Comparison of ENCODE assay signal across 8 cellular contexts in genomic region chr2:45771251-45771650, GRCh38.
DNase-seq lines count a peak whose midpoint lies in the region; ATAC-seq, FAIRE-seq and TF ChIP-seq lines count a peak whose summit lies in the region.

No MANE protein-coding gene starts in this region.

- H3K27me3 ChIP-seq in mesenchymal stem cell (ENCODE audit: control insufficient read depth in 1 of 2, insufficient read depth in 1 of 2, low read length in 2 of 2) (peaks cover 0 to 5% of the 10 kb centered on the region in 2 experiments), smooth muscle cell (ENCODE audit: low read depth) (no peaks in the 10 kb centered on the region)

- no peak overlapping the region for H2BK120ac ChIP-seq in mesenchymal stem cell (ENCODE audit: low read depth, low read length)

- H3K4me3 ChIP-seq in mesenchymal stem cell (ENCODE audit: insufficient read depth in 1 of 2, low read depth in 1 of 2, low read length in 2 of 2): peak overlapping the region in 1 of 2 experiments; percentile 73
- H3K4me3 ChIP-seq in smooth muscle cell: no peak overlapping the region

- no peak for TF ChIP-seq CTCF in smooth muscle cell (IDR thresholded peaks at IDR 0.05; ENCODE audit: borderline replicate concordance, insufficient read depth, poor library complexity, severe bottlenecking)

- H2AFZ ChIP-seq in mesenchymal stem cell (ENCODE audit: low read depth, low read length): no peak overlapping the region
- no peak overlapping the region for H2AFZ ChIP-seq in smooth muscle cell (ENCODE audit: low read depth)

- H3K14ac ChIP-seq in mesenchymal stem cell (ENCODE audit: low read length in 2 of 2): no peak overlapping the region

- WGBS in mesenchymal stem cell: 56% methylated on average over 10 of the region's 10 CpGs
- 67% methylated on average over 10 of the region's 10 CpGs for WGBS in smooth muscle cell (ENCODE audit: low lambda C conversion rate)

- peaks cover 57% of the 10 kb centered on the region for H3K79me2 ChIP-seq in smooth muscle cell (ENCODE audit: low read depth)

- DNase-seq in AG08395 (ENCODE audit: low spot score) (peak; percentile 38), NCI-H146 (lab: John Stamatoyannopoulos, UW) (peak; percentile 66), caudate nucleus (lab: John Stamatoyannopoulos, UW) (peak in 4 of 61 donors; percentile 8 to 39 (median 26)), mesenchymal stem cell (peak; percentile 23), smooth muscle cell (lab: John Stamatoyannopoulos, UW; ENCODE audit: unreplicated experiment) (no peak), NCI-H1436 (lab: John Stamatoyannopoulos, UW) (no peak), GM19239 (ENCODE audit: insufficient read length, low spot score) (no peak)

- H3K27ac ChIP-seq in caudate nucleus (ENCODE audit: low read depth, low read length) (peak overlapping the region; percentile 11), mesenchymal stem cell (ENCODE audit: low read length, poor library complexity, severe bottlenecking) (no peak overlapping the region), smooth muscle cell (ENCODE audit: low read depth) (no peak overlapping the region)

- no peak overlapping the region for H3K23ac ChIP-seq in mesenchymal stem cell (ENCODE audit: low read length in 2 of 2)

- no peak overlapping the region for H2AK5ac ChIP-seq in mesenchymal stem cell (ENCODE audit: low read length, severe bottlenecking)

- no peak overlapping the region for H2BK12ac ChIP-seq in mesenchymal stem cell (ENCODE audit: low read length in 2 of 2)

- H4K8ac ChIP-seq in mesenchymal stem cell (ENCODE audit: low read length): no peak overlapping the region

- no peak overlapping the region for H3K4me2 ChIP-seq in mesenchymal stem cell (ENCODE audit: low read length, poor library complexity, severe bottlenecking)
- H3K4me2 ChIP-seq in smooth muscle cell: no peak overlapping the region

- no peak overlapping the region for H3K18ac ChIP-seq in mesenchymal stem cell (ENCODE audit: low read depth in 1 of 2, low read length in 2 of 2)

- no peak overlapping the region for H2BK15ac ChIP-seq in mesenchymal stem cell (ENCODE audit: low read depth, poor library complexity, severe bottlenecking)

- ATAC-seq in GM21576 (IDR thresholded peaks at IDR 0.05; ENCODE audit: unreplicated experiment): no peak

- H3K36me3 ChIP-seq in mesenchymal stem cell (ENCODE audit: control insufficient read depth in 1 of 2, insufficient read depth in 2 of 2, low read depth in 1 of 2, low read length in 2 of 2): peaks cover 0 to 5% of the 10 kb centered on the region in 2 experiments
- no peaks in the 10 kb centered on the region for H3K36me3 ChIP-seq in smooth muscle cell (ENCODE audit: low read depth)

- no peak overlapping the region for H3K4ac ChIP-seq in mesenchymal stem cell (ENCODE audit: low read depth in 1 of 2, low read length in 2 of 2)

- no peak for FAIRE-seq in GM19239 (lab: Jason Lieb, UNC)

- H3K9me3 ChIP-seq in mesenchymal stem cell (ENCODE audit: control insufficient read depth, low read length) (no peaks in the 10 kb centered on the region), smooth muscle cell (replicated peaks; ENCODE audit: low read depth) (no peaks in the 10 kb centered on the region)

- H3K4me1 ChIP-seq in mesenchymal stem cell (ENCODE audit: control insufficient read depth, insufficient read depth, low read depth, low read length): no peaks in the 10 kb centered on the region
- peaks cover 10% of the 10 kb centered on the region for H3K4me1 ChIP-seq in smooth muscle cell (ENCODE audit: low read depth)

- H3K9ac ChIP-seq in mesenchymal stem cell (ENCODE audit: low read length) (peak overlapping the region; percentile 69), smooth muscle cell (ENCODE audit: low read depth) (no peak overlapping the region)

- H4K20me1 ChIP-seq in smooth muscle cell (ENCODE audit: low read depth): no peaks in the 10 kb centered on the region

- H4K91ac ChIP-seq in mesenchymal stem cell (ENCODE audit: low read length): no peak overlapping the region

- no peak overlapping the region for H2BK5ac ChIP-seq in mesenchymal stem cell (ENCODE audit: low read depth, low read length, poor library complexity, severe bottlenecking)

- H3F3A ChIP-seq in smooth muscle cell (ENCODE audit: low read depth): no peaks in the 10 kb centered on the region

- peaks cover 4% of the 10 kb centered on the region for H3K79me1 ChIP-seq in mesenchymal stem cell (replicated peaks; ENCODE audit: low read length, poor library complexity, severe bottlenecking)

Comparison
In these comparisons a context has a peak if more than half of its experiments do, and no peak if none do; other contexts are left out.
1. DNase-seq: peak in AG08395 (single experiment), NCI-H146 (single experiment) and mesenchymal stem cell (single experiment); none in smooth muscle cell (single experiment), NCI-H1436 (single experiment) and GM19239 (single experiment).